Comparison of ENCODE assay signal across 8 cellular contexts in the genomic region with DNA sequence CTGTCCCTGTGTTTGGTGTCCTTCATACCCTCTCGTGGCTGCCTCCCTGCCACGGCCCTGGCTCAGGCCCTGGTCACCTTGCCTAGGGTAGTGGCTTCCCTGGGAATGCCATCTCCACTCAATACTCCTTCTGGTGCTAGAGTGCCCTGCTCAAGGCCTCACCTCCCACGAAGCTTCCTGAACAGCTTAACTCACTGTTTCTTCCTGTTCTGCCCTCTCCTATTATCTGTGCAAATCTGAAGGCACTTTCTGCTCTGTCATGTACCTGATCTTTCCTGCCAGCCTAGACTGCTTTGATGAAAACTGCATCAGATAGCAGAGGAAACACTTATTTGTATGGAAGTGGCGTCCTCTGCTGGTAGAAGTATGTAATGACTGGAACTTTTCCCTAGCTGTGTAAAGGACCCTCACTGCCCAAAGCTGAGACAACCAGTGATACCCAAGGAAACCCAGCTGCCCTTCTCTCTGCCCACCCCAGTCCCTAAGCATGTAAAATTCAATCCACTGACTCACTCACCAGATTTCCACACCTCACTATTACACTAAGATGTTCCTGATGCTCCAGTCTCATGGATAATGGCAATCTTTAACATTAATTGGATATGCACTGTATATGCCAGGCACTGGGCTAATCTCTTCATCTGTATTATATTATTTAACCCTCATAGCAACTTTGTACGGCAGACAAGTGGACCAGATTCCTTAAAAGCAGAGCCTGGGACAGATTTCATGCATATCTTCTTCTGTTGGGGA. TPM values are rescaled to one million over a fixed set of nuclear protein-coding genes. Genes with fewer than 3 reads are reported as not detected.
DNase-seq lines count a peak whose midpoint lies in the region; ATAC-seq, FAIRE-seq and TF ChIP-seq lines count a peak whose summit lies in the region.

No MANE protein-coding gene starts in this region.

- TF ChIP-seq CTCF in CD14-positive monocyte (IDR thresholded peaks at IDR 0.05) (peak; percentile 99), nephron progenitor cell (IDR thresholded peaks at IDR 0.05) (peak; percentile 99)

- no peak for ATAC-seq in GM19455 (IDR thresholded peaks at IDR 0.05; ENCODE audit: unreplicated experiment)

- H3K4me1 Mint-ChIP-seq in CD14-positive monocyte (peaks cover 26% of the 10 kb centered on the region), nephron progenitor cell (peaks cover 39% of the 10 kb centered on the region)

- H3K27me3 Mint-ChIP-seq in CD14-positive monocyte (ENCODE audit: low read depth in 3 of 3) (peaks cover 0 to 6% (median 0%) of the 10 kb centered on the region in 3 donors), nephron progenitor cell (ENCODE audit: low read depth, poor library complexity) (peaks cover 3% of the 10 kb centered on the region)

- H3K27ac Mint-ChIP-seq in CD14-positive monocyte (no peak overlapping the region), nephron progenitor cell (no peak overlapping the region)

- H3K9me3 Mint-ChIP-seq in CD14-positive monocyte: no peaks in the 10 kb centered on the region
- no peaks in the 10 kb centered on the region for H3K9me3 Mint-ChIP-seq in nephron progenitor cell

- peak; percentile 80 for FAIRE-seq in GM18507 (lab: Jason Lieb, UNC)

- no peak overlapping the region for H3K4me3 Mint-ChIP-seq in CD14-positive monocyte
- H3K4me3 Mint-ChIP-seq in nephron progenitor cell: no peak overlapping the region

- H3K36me3 Mint-ChIP-seq in CD14-positive monocyte (no peaks in the 10 kb centered on the region), nephron progenitor cell (ENCODE audit: low read depth) (no peaks in the 10 kb centered on the region)

- DNase-seq in CD14-positive monocyte (ENCODE audit: low spot score): no peak
- no peak for DNase-seq in GM18507 (ENCODE audit: extremely low spot score, insufficient read length, low read depth)
- peak; percentile 91 for DNase-seq in NCI-H2107 treated with DMSO at 0.1 percent for 48 hours (lab: John Stamatoyannopoulos, UW; ENCODE audit: unreplicated experiment)
- peak; percentile 25 for DNase-seq in T1000 (lab: John Stamatoyannopoulos, UW)
- peak; percentile 39 for DNase-seq in epidermal melanocyte (ENCODE audit: insufficient read length, low spot score)
- DNase-seq in nephron progenitor cell: peak; percentile 50
- no peak for DNase-seq in NK-92 (lab: John Stamatoyannopoulos, UW; ENCODE audit: unreplicated experiment)

- intact Hi-C loops in CD14-positive monocyte (cut with micrococcal nuclease): loop anchor here (2.0 to 10.0 kb wide), 3 partner anchors 230 to 436 kb away; no protein-coding TSS in a partner anchor

RNA-seq across cellular contexts. Expression of a gene that starts 36.2 kb away (rescaled TPM):
- polyA plus RNA-seq in CD14-positive monocyte: 100 to 1,000 TPM; 293 to 483 TPM

RNA-seq across cellular contexts. Expression of a gene that starts 39.6 kb away (rescaled TPM):
- under 1 TPM in 1 of 2 donors, not detected in 1; 0.51 TPM for polyA plus RNA-seq in CD14-positive monocyte

Comparison
In these comparisons a context has a peak if more than half of its experiments do, and no peak if none do; other contexts are left out.
1. DNase-seq: peak in NCI-H2107 treated with DMSO at 0.1 percent for 48 hours (single experiment), T1000 (single experiment), epidermal melanocyte (single experiment) and nephron progenitor cell (single experiment); none in CD14-positive monocyte (single experiment), GM18507 (single experiment) and NK-92 (single experiment).